ENCODE assay signal across 9 cellular contexts in genomic region chr16:71311553-71312158, GRCh38. TPM values are rescaled to one million over a fixed set of nuclear protein-coding genes. Genes with fewer than 3 reads are reported as not detected.
A peak's percentile ranks its signal among the peaks of the same experiment; 100 is the strongest.
DNase-seq lines count a peak whose midpoint lies in the region; ATAC-seq and TF ChIP-seq lines count a peak whose summit lies in the region.
"Had no signal": no experiment of that assay in that cellular context is flagged by ENCODE, and none has a peak within 500 bp of the region (broad histone marks: within the 10 kb centered on the region; RNA-seq: fewer than 3 reads in every experiment).

No MANE protein-coding gene starts in this region.

- peak; percentile 84 for TF ChIP-seq CTCF in WTC11 (IDR thresholded peaks at IDR 0.05)
- TF ChIP-seq CTCF in gastroesophageal sphincter (IDR thresholded peaks at IDR 0.05) = peak; percentile 19 to 74 (median 38)

- no peak overlapping the region for H3K4me3 ChIP-seq in gastroesophageal sphincter

- H3K4me1 ChIP-seq in gastroesophageal sphincter = no peaks in the 10 kb centered on the region

- no peaks in the 10 kb centered on the region for H3K36me3 Mint-ChIP-seq in WTC11
- H3K36me3 Mint-ChIP-seq: activated naive CD8-positive, alpha-beta T cell had no signal

- peaks cover 27% of the 10 kb centered on the region for H3K27me3 ChIP-seq in gastroesophageal sphincter

- TF ChIP-seq POLR2A in gastroesophageal sphincter (IDR thresholded peaks at IDR 0.05) = no peak

- no peaks in the 10 kb centered on the region for H3K36me3 ChIP-seq in gastroesophageal sphincter

- no peak overlapping the region for H3K27ac Mint-ChIP-seq in WTC11
- H3K27ac Mint-ChIP-seq: activated naive CD8-positive, alpha-beta T cell had no signal

- peaks cover 6% of the 10 kb centered on the region for H3K27me3 Mint-ChIP-seq in WTC11 (ENCODE audit: low read depth)

- H3K4me3 Mint-ChIP-seq in WTC11 = no peak overlapping the region
- H3K4me3 Mint-ChIP-seq: activated naive CD8-positive, alpha-beta T cell had no signal

- no peaks in the 10 kb centered on the region for H3K9me3 Mint-ChIP-seq in WTC11

- POLR2A ChIA-PET in WTC11 (lab: Charles Lee) = interaction anchor here (0.6 kb wide), 1 partner anchor 13 kb away, joined by 5 read pairs; no protein-coding TSS in a partner anchor

- DNase-seq in SIG-M5 treated with dmso at 0.1 percent for 504 hours (lab: John Stamatoyannopoulos, UW; ENCODE audit: unreplicated experiment) (peak; percentile 2), SIG-M5 (lab: John Stamatoyannopoulos, UW) (no peak), HuH-7.5 (ENCODE audit: low spot score) (peak; percentile 19), WTC11 (ENCODE audit: low spot score) (peak; percentile 62), NCI-H2107 treated with DMSO at 0.1 percent for 48 hours (lab: John Stamatoyannopoulos, UW; ENCODE audit: unreplicated experiment) (no peak)
- DNase-seq in stimulated activated CD4-positive, alpha-beta T cell treated with anti-CD3 and anti-CD28 coated beads, Interleukin-2, amount 100 ng/mL, for 4 hours (ENCODE audit: low read depth) = peak; percentile 10

- no peaks in the 10 kb centered on the region for H3K9me3 ChIP-seq in gastroesophageal sphincter

- CTCF ChIA-PET in WTC11 (lab: Charles Lee) = interaction anchor here (0.6 to 3.2 kb wide), 68 partner anchors 9 to 624 kb away, joined by 3 to 73 read pairs (median 5); partner anchors contain the start of genes CALB2, CHST4, CMTR2 and HYDIN

- no peak overlapping the region for H3K27ac ChIP-seq in gastroesophageal sphincter

- ATAC-seq in WTC11 (peak; percentile 85), gastroesophageal sphincter (no peak), HG02623 (IDR thresholded peaks at IDR 0.05; ENCODE audit: unreplicated experiment) (no peak)

- WGBS in gastroesophageal sphincter (ENCODE audit: low coverage in 1 of 2), 2 donors = 9 to 18% methylated on average over 4 to 7 of the region's 7 CpGs

- TF ChIP-seq EP300 in gastroesophageal sphincter (IDR thresholded peaks at IDR 0.05) = no peak

- H3K4me1 Mint-ChIP-seq in WTC11 = peaks cover 9% of the 10 kb centered on the region

TF ChIP-seq in WTC11, 78 proteins besides CTCF, POLR2A, EP300 and RAD21:
- no peak for TF ChIP-seq GTF2I (CRISPR knock-in tag; conservative IDR thresholded peaks at IDR 0.05)
- no peak for TF ChIP-seq RORB (CRISPR knock-in tag; IDR thresholded peaks at IDR 0.05)
- no peak for TF ChIP-seq ZBTB21 (CRISPR knock-in tag; IDR thresholded peaks at IDR 0.05; ENCODE audit: borderline replicate concordance)
- TF ChIP-seq NR1H2 (CRISPR knock-in tag; IDR thresholded peaks at IDR 0.05) = no peak
- TF ChIP-seq ZMAT4 (CRISPR knock-in tag; IDR thresholded peaks at IDR 0.05) = no peak
- TF ChIP-seq ATF2 (CRISPR knock-in tag; IDR thresholded peaks at IDR 0.05; ENCODE audit: borderline replicate concordance, low read depth) = no peak
- no peak for TF ChIP-seq ZNF416 (CRISPR knock-in tag; IDR thresholded peaks at IDR 0.05)
- TF ChIP-seq GABPB1 (CRISPR knock-in tag; IDR thresholded peaks at IDR 0.05) = no peak
- TF ChIP-seq SP1 (CRISPR knock-in tag; conservative IDR thresholded peaks at IDR 0.05) = no peak
- no peak for TF ChIP-seq FOXJ3 (CRISPR knock-in tag; IDR thresholded peaks at IDR 0.05; ENCODE audit: borderline replicate concordance)

RNA-seq across cellular contexts. Expression of gene CMTR2, which starts 22.5 kb away (rescaled TPM):
- total RNA-seq in WTC11 (2021) (8.7 to 13.4 TPM (median 10.9 TPM) in 3 replicates), gastroesophageal sphincter (10 to 100 TPM; 10.6 to 30.2 (median 22.7) TPM)

RNA-seq across cellular contexts. Expression of gene CALB2, which starts 46.9 kb away (rescaled TPM):
- total RNA-seq in WTC11 (2021) = 1.6 to 2.6 TPM (median 2.5 TPM) in 3 replicates
- 1 to 10 TPM in 1 of 4 donors, under 1 TPM in 1, not detected in 2; 0.85 to 2.8 TPM for total RNA-seq in gastroesophageal sphincter

Comparison
In these comparisons a context has a peak if more than half of its experiments do, and no peak if none do; other contexts are left out.
1. DNase-seq: peak in SIG-M5 treated with dmso at 0.1 percent for 504 hours (single experiment), HuH-7.5 (single experiment), WTC11 (single experiment) and stimulated activated CD4-positive, alpha-beta T cell treated with anti-CD3 and anti-CD28 coated beads, Interleukin-2, amount 100 ng/mL, for 4 hours (single experiment); none in SIG-M5 (single experiment) and NCI-H2107 treated with DMSO at 0.1 percent for 48 hours (single experiment).